1 cellular context compared by ENCODE assay signal in genomic region chr1:235075121-235075954, GRCh38.
A peak's percentile ranks its signal among the peaks of the same experiment; 100 is the strongest.
TF ChIP-seq lines count a peak whose summit lies in the region.

No MANE protein-coding gene starts in this region.

TF ChIP-seq in GM12878, 131 proteins besides CTCF, POLR2A, EP300 and RAD21 (continued from another document and continues in another):
- peak; percentile 78 for TF ChIP-seq CUX1 (IDR thresholded peaks at IDR 0.05; ENCODE audit: insufficient replicate concordance, low read depth, low read length)
- TF ChIP-seq BHLHE40 (IDR thresholded peaks at IDR 0.05; ENCODE audit: borderline replicate concordance in 1 of 2, low read depth in 2 of 2, low read length in 1 of 2): peak; percentile 99
- TF ChIP-seq JUND (IDR thresholded peaks at IDR 0.05; ENCODE audit: low read depth, low read length): peak; percentile 87; the same call in 1 of the 2 replicates
- peak; percentile 66 for TF ChIP-seq ZNF24 (IDR thresholded peaks at IDR 0.05)
- no peak for TF ChIP-seq ZNF274 (IDR thresholded peaks at IDR 0.05; ENCODE audit: insufficient read depth, insufficient read length)
- peak; percentile 83 for TF ChIP-seq RAD51 (IDR thresholded peaks at IDR 0.05)
- no peak for TF ChIP-seq HDAC6 (IDR thresholded peaks at IDR 0.05; ENCODE audit: unreplicated experiment)
- no peak for TF ChIP-seq MTA3 (IDR thresholded peaks at IDR 0.05; ENCODE audit: borderline replicate concordance, low read length)
- peak; percentile 25 for TF ChIP-seq E4F1 (IDR thresholded peaks at IDR 0.05; ENCODE audit: borderline replicate concordance, partially characterized antibody)
- no peak for TF ChIP-seq FOXM1 (IDR thresholded peaks at IDR 0.05; ENCODE audit: low read depth, low read length)
- no peak; the same call in 1 of the 2 replicates for TF ChIP-seq SMARCA5 (IDR thresholded peaks at IDR 0.05)
- peak; percentile 99 for TF ChIP-seq MTA2 (IDR thresholded peaks at IDR 0.05; ENCODE audit: low read depth)
- peak; percentile 97 for TF ChIP-seq KLF5 (IDR thresholded peaks at IDR 0.05; ENCODE audit: partially characterized antibody)
- TF ChIP-seq SMAD5 (IDR thresholded peaks at IDR 0.05; ENCODE audit: low read depth): no peak
- TF ChIP-seq MEF2A (IDR thresholded peaks at IDR 0.05; ENCODE audit: insufficient read depth, low read depth, low read length): peak; percentile 100
- no peak for TF ChIP-seq SUPT20H (IDR thresholded peaks at IDR 0.05; ENCODE audit: borderline replicate concordance, control insufficient read depth, low read depth, low read length)
- TF ChIP-seq BACH1 (IDR thresholded peaks at IDR 0.05; ENCODE audit: borderline replicate concordance): peak; percentile 96
- TF ChIP-seq NFIC (IDR thresholded peaks at IDR 0.05; ENCODE audit: low read depth, low read length): no peak
- peak; percentile 89 for TF ChIP-seq SMAD1 (IDR thresholded peaks at IDR 0.05; ENCODE audit: low read depth, partially characterized antibody)
- TF ChIP-seq KAT2A (conservative IDR thresholded peaks at IDR 0.05; ENCODE audit: control insufficient read depth, low read depth, low read length): no peak
- TF ChIP-seq LARP7 (IDR thresholded peaks at IDR 0.05): no peak
- TF ChIP-seq CREM (IDR thresholded peaks at IDR 0.05; ENCODE audit: low read depth): peak; percentile 98
- peak; percentile 93 for TF ChIP-seq CHD2 (IDR thresholded peaks at IDR 0.05; ENCODE audit: borderline replicate concordance, low read depth, low read length)
- TF ChIP-seq POLR2AphosphoS5 (IDR thresholded peaks at IDR 0.05; ENCODE audit: low read length): peak; percentile 87
- peak; percentile 83 for TF ChIP-seq FOXK2 (IDR thresholded peaks at IDR 0.05)
- TF ChIP-seq ZNF217 (IDR thresholded peaks at IDR 0.05): peak; percentile 73
- TF ChIP-seq CBFB (IDR thresholded peaks at IDR 0.05; ENCODE audit: low read depth): peak; percentile 99
- peak; percentile 98 to 99 for TF ChIP-seq IKZF2 (IDR thresholded peaks at IDR 0.05)
- no peak for TF ChIP-seq RUNX3 (IDR thresholded peaks at IDR 0.05; ENCODE audit: low read length)
- no peak for TF ChIP-seq CEBPB (IDR thresholded peaks at IDR 0.05; ENCODE audit: borderline replicate concordance in 1 of 2, low read depth in 2 of 2, low read length in 2 of 2)
- peak; percentile 96 for TF ChIP-seq NR2F1 (conservative IDR thresholded peaks at IDR 0.05)
- TF ChIP-seq TBL1XR1 (IDR thresholded peaks at IDR 0.05; ENCODE audit: low read depth, low read length): peak; percentile 99
- TF ChIP-seq MLLT1 (IDR thresholded peaks at IDR 0.05): peak; percentile 96
- TF ChIP-seq E2F8 (IDR thresholded peaks at IDR 0.05; ENCODE audit: low read depth, partially characterized antibody): peak; percentile 85
- no peak for TF ChIP-seq EZH2 (IDR thresholded peaks at IDR 0.05; ENCODE audit: borderline replicate concordance, control insufficient read depth, low read depth, low read length)
- no peak for TF ChIP-seq CBX3 (IDR thresholded peaks at IDR 0.05; ENCODE audit: borderline replicate concordance, low read depth)
- TF ChIP-seq ZBTB33 (IDR thresholded peaks at IDR 0.05): no peak
- TF ChIP-seq NKRF (conservative IDR thresholded peaks at IDR 0.05): peak; percentile 46; the same call in 1 of the 2 replicates
- TF ChIP-seq ZBTB11 (CRISPR knock-in tag; IDR thresholded peaks at IDR 0.05): no peak
